In the genomic region with DNA sequence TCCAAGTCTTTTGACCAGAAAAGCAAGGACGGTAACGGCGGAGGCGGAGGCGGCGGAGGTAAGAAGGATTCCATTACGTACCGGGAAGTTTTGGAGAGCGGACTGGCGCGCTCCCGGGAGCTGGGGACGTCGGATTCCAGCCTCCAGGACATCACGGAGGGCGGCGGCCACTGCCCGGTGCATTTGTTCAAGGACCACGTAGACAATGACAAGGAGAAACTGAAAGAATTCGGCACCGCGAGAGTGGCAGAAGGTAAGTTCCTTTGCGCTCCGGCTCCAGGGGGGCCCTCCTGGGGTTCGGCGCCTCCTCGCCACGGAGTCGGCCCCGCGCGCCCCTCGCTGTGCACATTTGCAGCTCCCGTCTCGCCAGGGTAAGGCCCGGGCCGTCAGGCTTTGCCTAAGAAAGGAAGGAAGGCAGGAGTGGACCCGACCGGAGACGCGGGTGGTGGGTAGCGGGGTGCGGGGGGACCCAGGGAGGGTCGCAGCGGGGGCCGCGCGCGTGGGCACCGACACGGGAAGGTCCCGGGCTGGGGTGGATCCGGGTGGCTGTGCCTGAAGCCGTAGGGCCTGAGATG, we compare ENCODE assay signal across 21 cellular contexts. TPM values are rescaled to one million over a fixed set of nuclear protein-coding genes. Genes with fewer than 3 reads are reported as not detected.
DNase-seq lines count a peak whose midpoint lies in the region; ATAC-seq and TF ChIP-seq lines count a peak whose summit lies in the region.
"Had no signal": no experiment of that assay in that cellular context is flagged by ENCODE, and none has a peak within 500 bp of the region (broad histone marks: within the 10 kb centered on the region; RNA-seq: fewer than 3 reads in every experiment).

No MANE protein-coding gene starts in this region.

- H3K18ac ChIP-seq in mesendoderm (ENCODE audit: low read length), result no peak overlapping the region

- peaks cover 80% of the 10 kb centered on the region for H3K27me3 ChIP-seq in mesendoderm (ENCODE audit: insufficient read depth, low read length, poor library complexity)
- peaks cover 81% of the 10 kb centered on the region for H3K27me3 ChIP-seq in suprapubic skin

- H2AK5ac ChIP-seq in mesendoderm (ENCODE audit: low read length), result no peak overlapping the region

- H3K36me3 ChIP-seq in mesendoderm (ENCODE audit: control insufficient read depth, insufficient read depth, low read length), result no peaks in the 10 kb centered on the region
- no peaks in the 10 kb centered on the region for H3K36me3 ChIP-seq in suprapubic skin
- H3K36me3 ChIP-seq: gastroesophageal sphincter had no signal

- no peak for DNase-seq in activated naive CD4-positive, alpha-beta T cell treated with anti-CD3 and anti-CD28 coated beads, Interleukin-2, amount 10 ng/mL, durations not matched to agents 7 days and 5 days
- DNase-seq in activated naive CD4-positive, alpha-beta T cell treated with anti-CD3 and anti-CD28 coated beads for 36 hours, result no peak
- DNase-seq in ecto neural progenitor cell (ENCODE audit: low spot score), result peak; percentile 56
- peak; percentile 43 for DNase-seq in mesendoderm
- DNase-seq in suprapubic skin (ENCODE audit: low spot score in 2 of 2), result peak in 1 of 2 donors; percentile 69
- DNase-seq in left cardiac atrium, result no peak
- DNase-seq: activated CD4-positive, alpha-beta T cell treated with anti-CD3 and anti-CD28 coated beads for 36 hours; anterior cingulate cortex; NCI-H1694; NCI-H2171 treated with DMSO at 0.1 percent for 48 hours; NCI-H526; stimulated activated CD4-positive, alpha-beta T cell treated with anti-CD3 and anti-CD28 coated beads, Interleukin-15, amount 100 ng/mL, for 24 hours; SW 1271 had no signal

- no peak overlapping the region for H2BK5ac ChIP-seq in mesendoderm (ENCODE audit: low read length)

- peaks cover 9% of the 10 kb centered on the region for H3K9me3 Mint-ChIP-seq in activated naive CD4-positive, alpha-beta T cell treated with anti-CD3 and anti-CD28 coated beads, Interleukin-2, amount 10 ng/mL, durations not matched to agents 7 days and 5 days
- no peaks in the 10 kb centered on the region for H3K9me3 Mint-ChIP-seq in activated naive CD4-positive, alpha-beta T cell treated with anti-CD3 and anti-CD28 coated beads for 36 hours

- no peaks in the 10 kb centered on the region for H3K79me1 ChIP-seq in mesendoderm (ENCODE audit: low read length)

- peak overlapping the region; percentile 19 for H3K27ac Mint-ChIP-seq in activated naive CD4-positive, alpha-beta T cell treated with anti-CD3 and anti-CD28 coated beads, Interleukin-2, amount 10 ng/mL, durations not matched to agents 7 days and 5 days
- no peak overlapping the region for H3K27ac Mint-ChIP-seq in activated naive CD4-positive, alpha-beta T cell treated with anti-CD3 and anti-CD28 coated beads for 36 hours
- H3K27ac Mint-ChIP-seq: activated CD4-positive, alpha-beta T cell treated with anti-CD3 and anti-CD28 coated beads for 36 hours had no signal

- TF ChIP-seq CTCF in suprapubic skin (IDR thresholded peaks at IDR 0.05), result no peak

- H3K9me3 ChIP-seq in suprapubic skin, result no peaks in the 10 kb centered on the region
- H3K9me3 ChIP-seq: gastroesophageal sphincter had no signal

- no peak overlapping the region for H3K23ac ChIP-seq in mesendoderm (ENCODE audit: low read length)

- CTCF ChIA-PET in activated naive CD4-positive, alpha-beta T cell treated with anti-CD3 and anti-CD28 coated beads, Interleukin-2, amount 10 ng/mL, durations not matched to agents 7 days and 5 days (lab: Charles Lee), result no interaction called here
- CTCF ChIA-PET in activated naive CD4-positive, alpha-beta T cell treated with anti-CD3 and anti-CD28 coated beads for 36 hours (lab: Charles Lee), result no interaction called here

- H3K79me2 ChIP-seq in mesendoderm (ENCODE audit: control insufficient read depth, insufficient read depth, low read length), result no peaks in the 10 kb centered on the region

- H3K4me2 ChIP-seq in mesendoderm (ENCODE audit: low read length), result no peak overlapping the region

- TF ChIP-seq EP300 in suprapubic skin (IDR thresholded peaks at IDR 0.05), result no peak

- H3K4me1 ChIP-seq in mesendoderm (ENCODE audit: control insufficient read depth, low read depth, low read length), result no peaks in the 10 kb centered on the region
- H3K4me1 ChIP-seq in suprapubic skin, result no peaks in the 10 kb centered on the region
- H3K4me1 ChIP-seq: gastroesophageal sphincter had no signal

- peak overlapping the region; percentile 49 for H3K56ac ChIP-seq in mesendoderm (ENCODE audit: low read length)

- ATAC-seq in GM21619 (IDR thresholded peaks at IDR 0.05; ENCODE audit: unreplicated experiment) (no peak), left cardiac atrium (no peak), HG02852 (IDR thresholded peaks at IDR 0.05; ENCODE audit: unreplicated experiment) (no peak)
- ATAC-seq: activated CD4-positive, alpha-beta T cell treated with anti-CD3 and anti-CD28 coated beads for 36 hours; esophagus mucosa; gastroesophageal sphincter had no signal

- no peaks in the 10 kb centered on the region for H3K4me1 Mint-ChIP-seq in activated naive CD4-positive, alpha-beta T cell treated with anti-CD3 and anti-CD28 coated beads, Interleukin-2, amount 10 ng/mL, durations not matched to agents 7 days and 5 days
- peaks cover 15% of the 10 kb centered on the region for H3K4me1 Mint-ChIP-seq in activated naive CD4-positive, alpha-beta T cell treated with anti-CD3 and anti-CD28 coated beads for 36 hours (ENCODE audit: low read depth)
- H3K4me1 Mint-ChIP-seq: activated CD4-positive, alpha-beta T cell treated with anti-CD3 and anti-CD28 coated beads for 36 hours had no signal

- H3K27ac ChIP-seq in mesendoderm (ENCODE audit: low read depth, low read length) (no peak overlapping the region), suprapubic skin (no peak overlapping the region)
- H3K27ac ChIP-seq: C4-2B, gastroesophageal sphincter had no signal

- no peak overlapping the region for H3K4ac ChIP-seq in mesendoderm (ENCODE audit: low read depth, low read length)

- H3K36me3 Mint-ChIP-seq in activated naive CD4-positive, alpha-beta T cell treated with anti-CD3 and anti-CD28 coated beads, Interleukin-2, amount 10 ng/mL, durations not matched to agents 7 days and 5 days, result no peaks in the 10 kb centered on the region
- H3K36me3 Mint-ChIP-seq in activated naive CD4-positive, alpha-beta T cell treated with anti-CD3 and anti-CD28 coated beads for 36 hours (ENCODE audit: low read depth), result no peaks in the 10 kb centered on the region

- no peak for TF ChIP-seq POLR2A in suprapubic skin (IDR thresholded peaks at IDR 0.05)

- intact Hi-C loops in activated naive CD4-positive, alpha-beta T cell treated with anti-CD3 and anti-CD28 coated beads for 36 hours (cut with micrococcal nuclease), result no loop called here
- intact Hi-C loops in left cardiac atrium (cut with DNase I), result no loop called here

- no peak overlapping the region for H3K4me3 ChIP-seq in mesendoderm (ENCODE audit: low read length)
- peak overlapping the region; percentile 24 for H3K4me3 ChIP-seq in suprapubic skin
- H3K4me3 ChIP-seq: gastroesophageal sphincter had no signal

- H3K9ac ChIP-seq in mesendoderm (ENCODE audit: low read length), result no peak overlapping the region

- H4K5ac ChIP-seq in mesendoderm (ENCODE audit: low read length), result no peak overlapping the region

- WGBS in mesendoderm (ENCODE audit: extremely low coverage, insufficient coverage, low lambda C conversion rate), result no CpG with 5 or more reads among the region's 54 CpGs
- 1% methylated on average over 40 of the region's 54 CpGs for WGBS in suprapubic skin

- H2BK15ac ChIP-seq in mesendoderm (replicated peaks; ENCODE audit: low read depth), result no peak overlapping the region

- no peak overlapping the region for H4K8ac ChIP-seq in mesendoderm (ENCODE audit: low read depth, low read length)

- no peak overlapping the region for H2BK120ac ChIP-seq in mesendoderm (ENCODE audit: low read depth, low read length)

- peaks cover 96% of the 10 kb centered on the region for H3K27me3 Mint-ChIP-seq in activated naive CD4-positive, alpha-beta T cell treated with anti-CD3 and anti-CD28 coated beads, Interleukin-2, amount 10 ng/mL, durations not matched to agents 7 days and 5 days
- H3K27me3 Mint-ChIP-seq in activated naive CD4-positive, alpha-beta T cell treated with anti-CD3 and anti-CD28 coated beads for 36 hours (ENCODE audit: low read depth), result peaks cover 73% of the 10 kb centered on the region

- peak overlapping the region; percentile 23 for H3K4me3 Mint-ChIP-seq in activated naive CD4-positive, alpha-beta T cell treated with anti-CD3 and anti-CD28 coated beads, Interleukin-2, amount 10 ng/mL, durations not matched to agents 7 days and 5 days
- no peak overlapping the region for H3K4me3 Mint-ChIP-seq in activated naive CD4-positive, alpha-beta T cell treated with anti-CD3 and anti-CD28 coated beads for 36 hours
- H3K4me3 Mint-ChIP-seq: activated CD4-positive, alpha-beta T cell treated with anti-CD3 and anti-CD28 coated beads for 36 hours; central memory CD8-positive, alpha-beta T cell had no signal

RNA-seq across cellular contexts. Expression of gene SHOX, which starts 0.4 kb away (rescaled TPM):
- not detected for total RNA-seq in activated naive CD4-positive, alpha-beta T cell treated with anti-CD3 and anti-CD28 coated beads for 36 hours
- polyA plus RNA-seq in mesendoderm (2013, experiment 1 of 2), result not detected
- 0.03 TPM for polyA plus RNA-seq in mesendoderm (2013, experiment 2 of 2)
- total RNA-seq in suprapubic skin (under 1 TPM in 3 of 4 donors, not detected in 1; 0.16 to 0.32 (median 0.23) TPM), left cardiac atrium (not detected)
- total RNA-seq: A673; activated CD4-positive, alpha-beta T cell treated with anti-CD3 and anti-CD28 coated beads for 36 hours; esophagus mucosa; gastroesophageal sphincter; mononuclear cell had no signal

Comparison
In these comparisons a context has a peak if more than half of its experiments do, and no peak if none do; other contexts are left out.
1. DNase-seq: peak in ecto neural progenitor cell (single experiment) and mesendoderm (single experiment); none in activated naive CD4-positive, alpha-beta T cell treated with anti-CD3 and anti-CD28 coated beads, Interleukin-2, amount 10 ng/mL, durations not matched to agents 7 days and 5 days (single experiment), activated naive CD4-positive, alpha-beta T cell treated with anti-CD3 and anti-CD28 coated beads for 36 hours (single experiment) and left cardiac atrium (single experiment).